ENCODE assay signal across 8 cellular contexts in the genomic region with DNA sequence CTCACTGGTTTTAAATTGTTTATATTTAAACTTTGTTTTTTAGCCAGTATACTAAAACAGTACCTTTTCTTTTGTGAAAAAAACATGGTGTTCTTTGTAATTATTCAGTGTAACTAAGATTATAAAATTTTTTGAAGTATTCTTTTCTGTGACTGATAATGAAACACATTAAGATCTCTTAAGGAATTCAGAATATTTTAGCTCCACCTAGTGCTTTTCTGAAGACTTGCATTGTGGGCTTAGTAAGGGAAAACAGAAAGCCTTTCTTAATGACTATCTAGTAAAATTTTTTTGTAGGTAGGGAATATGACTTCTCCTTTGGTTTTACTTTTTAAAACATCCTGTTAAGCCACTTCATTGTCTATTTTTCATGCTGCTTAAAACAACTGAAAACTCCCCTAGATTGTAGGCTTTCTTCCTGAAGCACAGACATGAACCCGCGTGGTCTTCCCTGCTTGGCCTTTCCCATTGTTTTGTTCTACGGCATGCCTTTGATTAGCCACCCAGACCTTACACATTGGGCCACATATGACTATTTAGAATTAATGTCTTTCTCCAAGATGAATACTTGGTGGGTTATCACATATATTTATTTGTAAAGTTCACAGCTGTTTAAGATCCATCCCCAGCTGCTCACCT.
A peak's percentile ranks its signal among the peaks of the same experiment; 100 is the strongest.
DNase-seq lines count a peak whose midpoint lies in the region; ATAC-seq, FAIRE-seq and TF ChIP-seq lines count a peak whose summit lies in the region.

No MANE protein-coding gene starts in this region.

- in situ Hi-C loops in K562 (cut with MboI), result loop anchor here (5.0 to 10.0 kb wide), 2 partner anchors 131 to 414 kb away; no protein-coding TSS in a partner anchor

- no peaks in the 10 kb centered on the region for H3K9me3 Mint-ChIP-seq in CD8-positive, alpha-beta T cell

- H2AFZ ChIP-seq in K562 (ENCODE audit: low read depth, low read length), result no peak overlapping the region

- TF ChIP-seq POLR2A in K562 (conservative IDR thresholded peaks at IDR 0.05) (no peak), H54 (IDR thresholded peaks at IDR 0.05; ENCODE audit: low read depth, low read length) (no peak)

- no peak overlapping the region for H3K4me3 Mint-ChIP-seq in CD8-positive, alpha-beta T cell

- peak; percentile 55 for TF ChIP-seq CTCF in CD8-positive, alpha-beta T cell (IDR thresholded peaks at IDR 0.05)
- TF ChIP-seq CTCF in K562 (IDR thresholded peaks at IDR 0.05 in 2 of 3, conservative IDR thresholded peaks at IDR 0.05 in 1 of 3; ENCODE audit: insufficient read depth in 2 of 3, low read depth in 1 of 3, low read length in 3 of 3), result peak; percentile 41 to 89 (median 53); a peak in 5 of 6 replicates

- no peaks in the 10 kb centered on the region for H3K4me1 Mint-ChIP-seq in CD8-positive, alpha-beta T cell (ENCODE audit: low read depth)

- H3K36me3 ChIP-seq in CD8-positive, alpha-beta T cell (ENCODE audit: insufficient read depth, low read length), result no peaks in the 10 kb centered on the region
- H3K36me3 ChIP-seq in K562 (ENCODE audit: control insufficient read depth, insufficient read depth, low read length), result peaks cover 76% of the 10 kb centered on the region

- DNase-seq in CD8-positive, alpha-beta T cell, result no peak
- DNase-seq in NCI-H2171 (lab: John Stamatoyannopoulos, UW) (peak; percentile 13), K562 (ENCODE audit: extremely low read depth in 1 of 4, low spot score in 3 of 4) (peak in 2 of 4 experiments; percentile 27 to 43), left kidney (ENCODE audit: low read depth, low spot score) (peak; percentile 43), H54 (ENCODE audit: insufficient read length, low spot score) (no peak)
- DNase-seq in NK-92 treated with Interleukin-12 subunit alpha and Interleukin-12 subunit beta, amount 100 ng/mL, for 24 hours (lab: John Stamatoyannopoulos, UW), result no peak
- no peak for DNase-seq in activated CD8-positive, alpha-beta memory T cell treated with anti-CD3 and anti-CD28 coated beads, Interleukin-2, amount 50 U/mL, for 48 hours

- no peaks in the 10 kb centered on the region for H3K9me3 ChIP-seq in CD8-positive, alpha-beta T cell (ENCODE audit: low read length)
- H3K9me3 ChIP-seq in K562 (replicated peaks; ENCODE audit: control insufficient read depth, insufficient read depth, low read depth, low read length), result no peaks in the 10 kb centered on the region

- POLR2A ChIA-PET in CD8-positive, alpha-beta T cell (lab: Charles Lee), result no interaction called here
- POLR2A ChIA-PET in K562 (lab: Yijun Ruan, JAX), result interaction anchor here (1.4 to 1.6 kb wide), 2 partner anchors 8 to 17 kb away, joined by 5 to 7 read pairs; no protein-coding TSS in a partner anchor

- no peak overlapping the region for H3K4me2 ChIP-seq in K562 (ENCODE audit: insufficient read depth, low read length)

- H3K27ac ChIP-seq in CD8-positive, alpha-beta T cell (ENCODE audit: low read depth, low read length), result no peak overlapping the region
- H3K27ac ChIP-seq in K562 (ENCODE audit: extremely low read depth, low read depth, low read length), result no peak overlapping the region

- no peaks in the 10 kb centered on the region for H3K27me3 ChIP-seq in CD8-positive, alpha-beta T cell (ENCODE audit: insufficient read depth, low read length)
- H3K27me3 ChIP-seq in K562 (ENCODE audit: control insufficient read depth in 2 of 2, insufficient read depth in 2 of 2, low read length in 2 of 2), result no peaks in the 10 kb centered on the region

- H3K79me2 ChIP-seq in K562 (ENCODE audit: control insufficient read depth, insufficient read depth, low read length), result no peaks in the 10 kb centered on the region

- peaks cover 2% of the 10 kb centered on the region for H3K27me3 Mint-ChIP-seq in CD8-positive, alpha-beta T cell (ENCODE audit: low read depth)

- intact Hi-C loops in CD8-positive, alpha-beta T cell (cut with DNase I, micrococcal nuclease), result loop anchor here in 1 of 2 experiments (2.0 to 10.0 kb wide), 3 partner anchors 411 to 714 kb away; no protein-coding TSS in a partner anchor
- intact Hi-C loops in K562 (cut with micrococcal nuclease), result loop anchor here (1.0 to 5.0 kb wide), 4 partner anchors 41 to 413 kb away; no protein-coding TSS in a partner anchor

- FAIRE-seq in K562 (lab: Jason Lieb, UNC), result no peak
- no peak for FAIRE-seq in H54 (lab: Jason Lieb, UNC)

- H3K9ac ChIP-seq in K562 (ENCODE audit: insufficient read depth in 1 of 2, low read depth in 2 of 2, low read length in 2 of 2), result no peak overlapping the region

- no peaks in the 10 kb centered on the region for H4K20me1 ChIP-seq in K562 (replicated peaks; ENCODE audit: control insufficient read depth, insufficient read depth, low read length)

- no peaks in the 10 kb centered on the region for H3K4me1 ChIP-seq in CD8-positive, alpha-beta T cell (ENCODE audit: insufficient read depth, low read length)
- H3K4me1 ChIP-seq in K562 (replicated peaks in 1 of 2; ENCODE audit: control insufficient read depth in 2 of 2, insufficient read depth in 2 of 2, low read length in 2 of 2), result peaks cover 0 to 14% of the 10 kb centered on the region in 2 experiments; a peak in 4 of 5 replicates

- no peak for ATAC-seq in CD8-positive, alpha-beta T cell
- ATAC-seq in GM21619 (IDR thresholded peaks at IDR 0.05; ENCODE audit: unreplicated experiment), result peak; percentile 59
- ATAC-seq in K562, result peak; percentile 59

- CTCF ChIA-PET in CD8-positive, alpha-beta T cell (lab: Charles Lee), result interaction anchor here (1.2 kb wide), 1 partner anchor 195 kb away, joined by 3 read pairs; no protein-coding TSS in a partner anchor
- CTCF ChIA-PET in K562 (lab: Yijun Ruan, JAX; ENCODE audit: low intra/inter-chr PET ratio), result interaction anchor here (2.2 kb wide), 1 partner anchor 131 kb away, joined by 16 read pairs; no protein-coding TSS in a partner anchor

- peak; percentile 94 to 95 for TF ChIP-seq RAD21 in K562 (CRISPR knock-in tag; conservative IDR thresholded peaks at IDR 0.05 in 1 of 2, IDR thresholded peaks at IDR 0.05 in 1 of 2)

- no peak overlapping the region for H3K27ac Mint-ChIP-seq in CD8-positive, alpha-beta T cell

- H3K4me3 ChIP-seq in CD8-positive, alpha-beta T cell (ENCODE audit: low read depth, low read length), result no peak overlapping the region
- H3K4me3 ChIP-seq in K562, result no peak overlapping the region

- no peak for TF ChIP-seq EP300 in K562 (IDR thresholded peaks at IDR 0.05; ENCODE audit: low read length)

- no peaks in the 10 kb centered on the region for H3K9me1 ChIP-seq in K562 (ENCODE audit: control insufficient read depth, insufficient read depth, low read length)

- no TSS peak for BruUV-seq in K562 (replicated peaks; lab: Mats Ljungman, UMichigan)

- no peaks in the 10 kb centered on the region for H3K36me3 Mint-ChIP-seq in CD8-positive, alpha-beta T cell

- WGBS in K562 (ENCODE audit: insufficient coverage, low coverage, missing lambda C conversion rate), result 96% methylated on average over 3 of the region's 3 CpGs

TF ChIP-seq in K562, 482 proteins besides CTCF, POLR2A, EP300 and RAD21 (continues in another document):
- peak; percentile 60; the same call in 1 of the 2 replicates for TF ChIP-seq ARID2 (IDR thresholded peaks at IDR 0.05)
- no peak for TF ChIP-seq SMARCA4 (IDR thresholded peaks at IDR 0.05)
- 0 out of 2 replicates have a peak, but pooled peaks have one; percentile 27 for TF ChIP-seq CAMTA2 (CRISPR knock-in tag; conservative IDR thresholded peaks at IDR 0.05)
- no peak for TF ChIP-seq CREB1 (IDR thresholded peaks at IDR 0.05)
- no peak for TF ChIP-seq CREB1 (CRISPR knock-in tag; IDR thresholded peaks at IDR 0.05)
- TF ChIP-seq SMC3 (conservative IDR thresholded peaks at IDR 0.05; ENCODE audit: insufficient read depth, low read depth, low read length), result peak; percentile 74
- TF ChIP-seq, protein P1, sequence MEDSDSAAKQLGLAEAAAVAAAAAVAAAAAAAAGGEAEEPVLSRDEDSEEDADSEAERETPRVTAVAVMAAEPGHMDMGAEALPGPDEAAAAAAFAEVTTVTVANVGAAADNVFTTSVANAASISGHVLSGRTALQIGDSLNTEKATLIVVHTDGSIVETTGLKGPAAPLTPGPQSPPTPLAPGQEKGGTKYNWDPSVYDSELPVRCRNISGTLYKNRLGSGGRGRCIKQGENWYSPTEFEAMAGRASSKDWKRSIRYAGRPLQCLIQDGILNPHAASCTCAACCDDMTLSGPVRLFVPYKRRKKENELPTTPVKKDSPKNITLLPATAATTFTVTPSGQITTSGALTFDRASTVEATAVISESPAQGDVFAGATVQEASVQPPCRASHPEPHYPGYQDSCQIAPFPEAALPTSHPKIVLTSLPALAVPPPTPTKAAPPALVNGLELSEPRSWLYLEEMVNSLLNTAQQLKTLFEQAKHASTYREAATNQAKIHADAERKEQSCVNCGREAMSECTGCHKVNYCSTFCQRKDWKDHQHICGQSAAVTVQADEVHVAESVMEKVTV (CRISPR knock-in tag; IDR thresholded peaks at IDR 0.05), result peak; percentile 85
- 0 out of 2 replicates have a peak, but pooled peaks have one; percentile 13 for TF ChIP-seq TEAD4 (IDR thresholded peaks at IDR 0.05; ENCODE audit: low read length)
- TF ChIP-seq TEAD4 (CRISPR knock-in tag; IDR thresholded peaks at IDR 0.05; ENCODE audit: borderline replicate concordance), result no peak
- TF ChIP-seq, protein P2, sequence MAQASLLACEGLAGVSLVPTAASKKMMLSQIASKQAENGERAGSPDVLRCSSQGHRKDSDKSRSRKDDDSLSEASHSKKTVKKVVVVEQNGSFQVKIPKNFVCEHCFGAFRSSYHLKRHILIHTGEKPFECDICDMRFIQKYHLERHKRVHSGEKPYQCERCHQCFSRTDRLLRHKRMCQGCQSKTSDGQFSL (CRISPR knock-in tag; IDR thresholded peaks at IDR 0.05), result no peak
- TF ChIP-seq, protein P2 (tag; IDR thresholded peaks at IDR 0.05), result no peak
- no peak for TF ChIP-seq KDM4B (IDR thresholded peaks at IDR 0.05; ENCODE audit: borderline replicate concordance in 2 of 2, low read depth in 1 of 2)
- TF ChIP-seq HNRNPL (IDR thresholded peaks at IDR 0.05; ENCODE audit: low read depth, low read length), result no peak
- no peak for TF ChIP-seq BACH1 (tag; IDR thresholded peaks at IDR 0.05)
- TF ChIP-seq HMGN3 (IDR thresholded peaks at IDR 0.05; ENCODE audit: borderline replicate concordance, extremely low read depth, insufficient read length, low read depth, low read length), result no peak
- TF ChIP-seq TBL1XR1 (IDR thresholded peaks at IDR 0.05; ENCODE audit: low read length in 2 of 2), result 0 out of 4 replicates have a peak, but pooled peaks of 1 of the 2 experiments have one; percentile 10

Comparison
In these comparisons a context has a peak if more than half of its experiments do, and no peak if none do; other contexts are left out.
1. DNase-seq: peak in NCI-H2171 (single experiment) and left kidney (single experiment); none in CD8-positive, alpha-beta T cell (0 of 7), NK-92 treated with Interleukin-12 subunit alpha and Interleukin-12 subunit beta, amount 100 ng/mL, for 24 hours (single experiment), H54 (single experiment) and activated CD8-positive, alpha-beta memory T cell treated with anti-CD3 and anti-CD28 coated beads, Interleukin-2, amount 50 U/mL, for 48 hours (single experiment).